8 cellular contexts compared by ENCODE assay signal in the genomic region with DNA sequence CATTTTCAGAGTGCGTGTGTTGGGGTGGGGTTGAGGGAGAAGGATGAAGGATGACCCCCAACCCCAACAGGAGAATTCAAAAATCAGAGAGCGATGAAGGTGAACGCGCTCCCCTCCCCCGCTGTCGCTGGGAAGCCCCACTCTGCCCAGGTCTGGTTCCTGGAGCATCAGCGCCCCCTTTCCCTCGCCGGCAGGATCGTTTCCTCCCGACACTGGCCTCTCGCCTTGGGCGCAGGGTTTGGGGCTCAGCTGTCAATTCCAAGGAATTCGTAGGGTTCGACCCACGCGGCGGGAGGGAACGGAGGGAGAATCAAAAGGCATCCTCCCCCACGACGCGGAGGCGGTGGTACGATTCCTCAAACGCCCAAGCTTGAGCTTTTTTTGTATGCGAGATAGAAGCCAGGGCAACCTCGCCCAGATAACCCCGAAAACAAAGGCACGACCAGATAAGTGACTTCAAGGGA. TPM values are rescaled to one million over a fixed set of nuclear protein-coding genes. Genes with fewer than 3 reads are reported as not detected.
DNase-seq lines count a peak whose midpoint lies in the region; ATAC-seq lines count a peak whose summit lies in the region.

No MANE protein-coding gene starts in this region.

- DNase-seq in NCI-H1105 treated with DMSO at 0.1 percent for 48 hours (lab: John Stamatoyannopoulos, UW) (peak; percentile 47), NCI-H1105 (lab: John Stamatoyannopoulos, UW) (no peak), SW480 (ENCODE audit: low spot score) (peak; percentile 53), memory B cell (ENCODE audit: low spot score in 2 of 2) (no peak), stromal cell of bone marrow (ENCODE audit: low read depth) (peak; percentile 71)

- ATAC-seq in HG03442 (IDR thresholded peaks at IDR 0.05; ENCODE audit: unreplicated experiment) = peak; percentile 56
- peak; percentile 46 for ATAC-seq in memory B cell (ENCODE audit: low read depth)
- ATAC-seq in GM21367 (IDR thresholded peaks at IDR 0.05; ENCODE audit: unreplicated experiment) = no peak

- H3K36me3 ChIP-seq in ectodermal cell (ENCODE audit: control insufficient read depth, insufficient read depth, low read length) = no peaks in the 10 kb centered on the region

- H3K9me3 Mint-ChIP-seq in memory B cell = peaks cover 4% of the 10 kb centered on the region

- H3K4me3 ChIP-seq in ectodermal cell (ENCODE audit: insufficient read depth, low read depth, low read length) = peak overlapping the region; percentile 53

- H3K27ac Mint-ChIP-seq in memory B cell = peak overlapping the region; percentile 64

- H3K36me3 Mint-ChIP-seq in memory B cell = no peaks in the 10 kb centered on the region

- H3K9me3 ChIP-seq in ectodermal cell (ENCODE audit: control insufficient read depth, low read length) = no peaks in the 10 kb centered on the region

- 1% methylated on average over 29 of the region's 29 CpGs for WGBS in ectodermal cell, 2 experiments

- peaks cover 100% of the 10 kb centered on the region for H3K27me3 ChIP-seq in ectodermal cell (ENCODE audit: control insufficient read depth, insufficient read depth, low read length, poor library complexity, severe bottlenecking)

- peaks cover 15% of the 10 kb centered on the region for H3K4me1 Mint-ChIP-seq in memory B cell

- H3K4me1 ChIP-seq in ectodermal cell (ENCODE audit: control insufficient read depth, insufficient read depth, low read length) = peaks cover 34% of the 10 kb centered on the region

- H3K27ac ChIP-seq in ectodermal cell (ENCODE audit: insufficient read depth, low read depth, low read length, poor library complexity, severe bottlenecking) = peak overlapping the region; percentile 12

- no peak overlapping the region for H3K4me3 Mint-ChIP-seq in memory B cell

- H3K27me3 Mint-ChIP-seq in memory B cell = peaks cover 27% of the 10 kb centered on the region

RNA-seq across cellular contexts. Expression of gene PDGFRA, which starts 1.0 kb away (rescaled TPM):
- 5.5 TPM for polyA plus RNA-seq in ectodermal cell (2013, experiment 1 of 4)
- polyA plus RNA-seq in ectodermal cell (2013, experiment 2 of 4) = 6.2 TPM
- polyA plus RNA-seq in ectodermal cell (2013, experiment 3 of 4) = 5.9 TPM
- 8.0 TPM for polyA plus RNA-seq in ectodermal cell (2013, experiment 4 of 4)

Comparison
In these comparisons a context has a peak if more than half of its experiments do, and no peak if none do; other contexts are left out.
1. DNase-seq: peak in NCI-H1105 treated with DMSO at 0.1 percent for 48 hours (single experiment), SW480 (single experiment) and stromal cell of bone marrow (single experiment); none in NCI-H1105 (single experiment) and memory B cell (0 of 2).